ENCODE assay signal across 8 cellular contexts in the genomic region with DNA sequence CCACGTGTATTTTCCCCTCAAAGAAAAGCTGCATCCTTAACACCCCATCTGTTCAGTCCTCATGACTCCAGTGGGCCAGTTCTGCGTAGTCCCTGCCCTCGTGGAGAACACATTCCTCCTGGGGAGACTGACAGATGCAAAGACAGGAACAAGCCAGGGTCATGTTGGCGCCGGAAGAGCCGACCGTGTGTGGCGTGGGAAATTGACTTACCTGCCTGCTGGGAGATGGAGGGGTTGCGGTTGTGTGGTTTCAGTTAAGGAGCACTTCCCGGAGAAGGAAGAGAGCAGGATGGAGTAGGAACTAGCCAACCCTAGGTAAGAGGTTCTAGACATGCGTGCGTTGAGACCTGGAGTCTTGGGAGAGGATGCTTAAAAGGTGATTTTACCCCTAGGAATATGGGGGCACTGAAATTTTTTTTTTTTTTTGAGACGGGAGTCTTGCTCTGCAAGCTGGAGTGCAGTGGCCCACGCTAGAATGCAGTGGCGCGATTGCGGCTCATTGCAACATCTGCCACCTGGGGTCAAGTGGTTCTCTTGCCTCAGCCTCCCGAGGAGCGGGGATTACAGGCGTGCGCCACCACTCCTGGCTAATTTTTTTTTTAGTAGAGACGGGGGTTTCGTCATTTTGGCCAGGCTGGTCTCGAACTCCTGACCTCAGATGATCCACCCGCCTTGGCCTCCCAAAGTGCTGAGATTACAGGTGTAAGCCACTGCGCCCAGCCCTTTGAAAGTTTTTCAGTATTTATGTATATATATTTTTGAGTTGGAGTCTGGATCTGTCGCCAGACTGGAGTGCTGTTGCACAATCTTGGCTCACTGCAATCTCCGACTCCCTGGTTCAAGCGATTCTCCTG. TPM values are rescaled to one million over a fixed set of nuclear protein-coding genes. Genes with fewer than 3 reads are reported as not detected.
DNase-seq lines count a peak whose midpoint lies in the region; ATAC-seq, FAIRE-seq and TF ChIP-seq lines count a peak whose summit lies in the region.

No MANE protein-coding gene starts in this region.

- POLR2A ChIA-PET in naive thymus-derived CD8-positive, alpha-beta T cell (lab: Charles Lee) = interaction anchor here (0.6 to 3.5 kb wide), 12 partner anchors 9 to 759 kb away, joined by 3 to 44 read pairs (median 6); a partner anchor contains a TSS

- DNase-seq in SIG-M5 treated with dmso at 0.1 percent for 504 hours (lab: John Stamatoyannopoulos, UW; ENCODE audit: unreplicated experiment) (peak; percentile 32), SIG-M5 (lab: John Stamatoyannopoulos, UW) (no peak), dorsolateral prefrontal cortex (no peak), glomerular visceral epithelial cell (ENCODE audit: extremely low spot score) (no peak), D721Med (ENCODE audit: insufficient read length, low spot score) (no peak)
- no peak for DNase-seq in naive thymus-derived CD8-positive, alpha-beta T cell

- H3K27me3 ChIP-seq in dorsolateral prefrontal cortex = no peaks in the 10 kb centered on the region

- H3K4me3 ChIP-seq in dorsolateral prefrontal cortex = peak overlapping the region; percentile 53 to 97 (median 88)

- TF ChIP-seq CTCF in dorsolateral prefrontal cortex (IDR thresholded peaks at IDR 0.05 in 54 of 56, conservative IDR thresholded peaks at IDR 0.05 in 2 of 56; ENCODE audit: low read depth in 1 of 56, partially characterized antibody in 56 of 56) (no peak), D721Med (IDR thresholded peaks at IDR 0.05; ENCODE audit: insufficient read depth, missing control alignments) (no peak)

- H3K4me3 Mint-ChIP-seq in naive thymus-derived CD8-positive, alpha-beta T cell = peak overlapping the region; percentile 83 to 94 (median 92)

- H3K36me3 Mint-ChIP-seq in naive thymus-derived CD8-positive, alpha-beta T cell = peaks cover 0 to 30% (median 0%) of the 10 kb centered on the region in 3 donors

- H3K9me3 Mint-ChIP-seq in naive thymus-derived CD8-positive, alpha-beta T cell = no peaks in the 10 kb centered on the region

- H3K27ac ChIP-seq in dorsolateral prefrontal cortex = peak overlapping the region in 14 of 59 donors; percentile 41 to 94 (median 90)

- H3K4me1 Mint-ChIP-seq in naive thymus-derived CD8-positive, alpha-beta T cell = peaks cover 15 to 51% (median 38%) of the 10 kb centered on the region in 4 donors

- H3K27ac Mint-ChIP-seq in naive thymus-derived CD8-positive, alpha-beta T cell = peak overlapping the region; percentile 82 to 98 (median 94)

- H3K27me3 Mint-ChIP-seq in naive thymus-derived CD8-positive, alpha-beta T cell = no peaks in the 10 kb centered on the region

- no peak for ATAC-seq in naive thymus-derived CD8-positive, alpha-beta T cell
- no peak for ATAC-seq in GM19035 (IDR thresholded peaks at IDR 0.05; ENCODE audit: unreplicated experiment)

- TF ChIP-seq POLR2A in Raji (IDR thresholded peaks at IDR 0.05; ENCODE audit: insufficient read depth, low read depth, low read length) = 0 out of 2 replicates have a peak, but pooled peaks have one; percentile 15

- intact Hi-C loops in dorsolateral prefrontal cortex (cut with DNase I) = loop anchor here in 1 of 2 donors (5.0 kb wide), 1 partner anchor 79 kb away; no protein-coding TSS in a partner anchor

- FAIRE-seq in D721Med (lab: Jason Lieb, UNC) = no peak

RNA-seq across cellular contexts. Expression of a gene that starts 1.4 kb away (rescaled TPM):
- total RNA-seq in dorsolateral prefrontal cortex = 10 to 100 TPM; 33.7 to 54.9 (median 42.9) TPM
- total RNA-seq in naive thymus-derived CD8-positive, alpha-beta T cell = 10 to 100 TPM; 71.5 to 78.8 TPM
- 10 to 100 TPM; 11.4 to 36.1 (median 16.0) TPM for polyA plus RNA-seq in naive thymus-derived CD8-positive, alpha-beta T cell

RNA-seq across cellular contexts. Expression of a gene that starts 21.8 kb away (rescaled TPM):
- 10 to 100 TPM in 9 of 120 experiments, 1 to 10 TPM in 111; 3.6 to 16.8 (median 6.7) TPM for total RNA-seq in dorsolateral prefrontal cortex
- total RNA-seq in naive thymus-derived CD8-positive, alpha-beta T cell = 1 to 10 TPM; 4.3 to 4.4 TPM
- polyA plus RNA-seq in naive thymus-derived CD8-positive, alpha-beta T cell = 1 to 10 TPM; 2.9 to 6.0 (median 5.1) TPM

RNA-seq across cellular contexts. Expression of a gene that starts 27.5 kb away (rescaled TPM):
- 100 to 1,000 TPM in 67 of 120 experiments, 10 to 100 TPM in 53; 62.8 to 136 (median 102) TPM for total RNA-seq in dorsolateral prefrontal cortex
- 10 to 100 TPM; 59.8 to 67.7 TPM for total RNA-seq in naive thymus-derived CD8-positive, alpha-beta T cell
- polyA plus RNA-seq in naive thymus-derived CD8-positive, alpha-beta T cell = 100 to 1,000 TPM; 202 to 259 (median 250) TPM

RNA-seq across cellular contexts. Expression of a gene that starts 34.9 kb away (rescaled TPM):
- total RNA-seq in dorsolateral prefrontal cortex = not detected
- total RNA-seq in naive thymus-derived CD8-positive, alpha-beta T cell = not detected
- not detected for polyA plus RNA-seq in naive thymus-derived CD8-positive, alpha-beta T cell
